8 cellular contexts compared by ENCODE assay signal in genomic region chr9:81737871-81738507, GRCh38. TPM values are rescaled to one million over a fixed set of nuclear protein-coding genes. Genes with fewer than 3 reads are reported as not detected.
DNase-seq lines count a peak whose midpoint lies in the region; ATAC-seq and TF ChIP-seq lines count a peak whose summit lies in the region.

No MANE protein-coding gene starts in this region.

- peaks cover 7% of the 10 kb centered on the region for H3K9me3 Mint-ChIP-seq in activated CD8-positive, alpha-beta T cell treated with anti-CD3 and anti-CD28 coated beads for 36 hours

- peak; percentile 74 for DNase-seq in NCI-H82 (lab: John Stamatoyannopoulos, UW)
- DNase-seq in fibroblast of lung (ENCODE audit: low read depth in 2 of 2) = peak; percentile 79 to 92
- peak; percentile 70 for DNase-seq in stomach
- DNase-seq in NCI-H446 (lab: John Stamatoyannopoulos, UW) = no peak
- no peak for DNase-seq in T-helper 1 cell
- DNase-seq in activated CD8-positive, alpha-beta T cell treated with anti-CD3 and anti-CD28 coated beads for 36 hours = no peak

- no peaks in the 10 kb centered on the region for H3K27me3 Mint-ChIP-seq in activated CD8-positive, alpha-beta T cell treated with anti-CD3 and anti-CD28 coated beads for 36 hours

- CTCF ChIA-PET in activated CD8-positive, alpha-beta T cell treated with anti-CD3 and anti-CD28 coated beads for 36 hours (lab: Charles Lee) = interaction anchor here (1.3 kb wide), 1 partner anchor 15 kb away, joined by 3 read pairs; no protein-coding TSS in a partner anchor

- no peaks in the 10 kb centered on the region for H3K4me1 Mint-ChIP-seq in activated CD8-positive, alpha-beta T cell treated with anti-CD3 and anti-CD28 coated beads for 36 hours (ENCODE audit: low read depth)

- H3K4me3 Mint-ChIP-seq in activated CD8-positive, alpha-beta T cell treated with anti-CD3 and anti-CD28 coated beads for 36 hours = no peak overlapping the region

- H3K27ac ChIP-seq in fibroblast of lung (ENCODE audit: insufficient read depth, low read length) (peak overlapping the region; percentile 31), stomach (peak overlapping the region; percentile 52 to 87 (median 81))

- no peaks in the 10 kb centered on the region for H3K27me3 ChIP-seq in fibroblast of lung (ENCODE audit: control insufficient read depth, insufficient read depth, low read length)
- H3K27me3 ChIP-seq in stomach = no peaks in the 10 kb centered on the region

- TF ChIP-seq EP300 in stomach (IDR thresholded peaks at IDR 0.05) = no peak

- no peak overlapping the region for H3K4me3 ChIP-seq in fibroblast of lung (replicated peaks in 1 of 4; ENCODE audit: control extremely low read depth in 1 of 4, insufficient read depth in 1 of 4, low read depth in 3 of 4, low read length in 4 of 4)
- no peak overlapping the region for H3K4me3 ChIP-seq in stomach

- H3K36me3 ChIP-seq in fibroblast of lung (ENCODE audit: control insufficient read depth, insufficient read depth, low read length) = no peaks in the 10 kb centered on the region
- H3K36me3 ChIP-seq in stomach = no peaks in the 10 kb centered on the region

- no peaks in the 10 kb centered on the region for H3K79me2 ChIP-seq in fibroblast of lung (ENCODE audit: control insufficient read depth, insufficient read depth, low read length)

- ATAC-seq in GM21390 (IDR thresholded peaks at IDR 0.05; ENCODE audit: unreplicated experiment) = peak; percentile 56
- no peak for ATAC-seq in GM19467 (IDR thresholded peaks at IDR 0.05; ENCODE audit: unreplicated experiment)
- ATAC-seq in activated CD8-positive, alpha-beta T cell treated with anti-CD3 and anti-CD28 coated beads for 36 hours = no peak

- H3K27ac Mint-ChIP-seq in activated CD8-positive, alpha-beta T cell treated with anti-CD3 and anti-CD28 coated beads for 36 hours = no peak overlapping the region

- H3K9me3 ChIP-seq in fibroblast of lung (ENCODE audit: control insufficient read depth, insufficient read depth, low read depth, low read length) (no peaks in the 10 kb centered on the region), stomach (no peaks in the 10 kb centered on the region)

- no peaks in the 10 kb centered on the region for H3K36me3 Mint-ChIP-seq in activated CD8-positive, alpha-beta T cell treated with anti-CD3 and anti-CD28 coated beads for 36 hours (ENCODE audit: low read depth)

- POLR2A ChIA-PET in activated CD8-positive, alpha-beta T cell treated with anti-CD3 and anti-CD28 coated beads for 36 hours (lab: Charles Lee) = no interaction called here

- WGBS in stomach, 5 donors = 17 to 33% (median 22%) methylated on average over 6 of the region's 6 CpGs

- H3K4me1 ChIP-seq in fibroblast of lung (ENCODE audit: control insufficient read depth, extremely low read depth, insufficient read depth, low read length) (peaks cover 7% of the 10 kb centered on the region), stomach (peaks cover 0 to 20% (median 13%) of the 10 kb centered on the region in 4 donors)

- H2AFZ ChIP-seq in fibroblast of lung (ENCODE audit: low read length) = peak overlapping the region; percentile 12

- H3K9ac ChIP-seq in fibroblast of lung (ENCODE audit: insufficient read depth, low read length) = no peak overlapping the region

- TF ChIP-seq POLR2A in stomach (IDR thresholded peaks at IDR 0.05) = no peak

- H4K20me1 ChIP-seq in fibroblast of lung (ENCODE audit: control insufficient read depth, extremely low read depth, insufficient read depth, low read length) = no peaks in the 10 kb centered on the region

- no peak overlapping the region for H3K4me2 ChIP-seq in fibroblast of lung (ENCODE audit: extremely low read depth, insufficient read depth, low read length)

- TF ChIP-seq CTCF in fibroblast of lung (conservative IDR thresholded peaks at IDR 0.05 in 1 of 2, IDR thresholded peaks at IDR 0.05 in 1 of 2; ENCODE audit: low read depth in 1 of 2, low read length in 2 of 2) (no peak), stomach (IDR thresholded peaks at IDR 0.05) (no peak)
- TF ChIP-seq CTCF in activated CD8-positive, alpha-beta T cell treated with anti-CD3 and anti-CD28 coated beads for 36 hours (IDR thresholded peaks at IDR 0.05) = no peak

- intact Hi-C loops in stomach (cut with DNase I; ENCODE audit: low total_unique reads) = no loop called here
- intact Hi-C loops in activated CD8-positive, alpha-beta T cell treated with anti-CD3 and anti-CD28 coated beads for 36 hours (cut with micrococcal nuclease) = no loop called here

RNA-seq across cellular contexts. Expression of gene TLE1, which starts 48.6 kb away (rescaled TPM):
- total RNA-seq in fibroblast of lung (25.9 and 29.7 TPM in 2 replicates), stomach (100 to 1,000 TPM in 2 of 5 donors, 10 to 100 TPM in 3; 57.2 to 136 (median 85.2) TPM)
- polyA plus RNA-seq in fibroblast of lung (29.3 and 35.6 TPM in 2 replicates), stomach (10 to 100 TPM; 23.7 to 33.0 (median 26.3) TPM)
- polyA plus RNA-seq in fibroblast of lung (2012) = 21.6 and 26.3 TPM in 2 replicates
- polyA minus RNA-seq in fibroblast of lung (ENCODE audit: low replicate concordance) = 27.7 and 29.8 TPM in 2 replicates
- total RNA-seq in activated CD8-positive, alpha-beta T cell treated with anti-CD3 and anti-CD28 coated beads for 36 hours = under 1 TPM; 0.20 to 0.29 TPM

Comparison
In these comparisons a context has a peak if more than half of its experiments do, and no peak if none do; other contexts are left out.
1. DNase-seq: peak in NCI-H82 (single experiment), fibroblast of lung (2 of 2) and stomach (single experiment); none in NCI-H446 (0 of 2), T-helper 1 cell (0 of 5) and activated CD8-positive, alpha-beta T cell treated with anti-CD3 and anti-CD28 coated beads for 36 hours (single experiment).
2. RNA of gene TLE1, which starts 48.6 kb away (total RNA-seq): 57.2 to 136 TPM in stomach and 25.9 to 29.7 TPM in fibroblast of lung; 0.20 to 0.29 TPM in activated CD8-positive, alpha-beta T cell treated with anti-CD3 and anti-CD28 coated beads for 36 hours; every median in the first group is over 10 times any median in the second.